ENCODE assay signal across 16 cellular contexts in genomic region chr13:79340490-79340889, GRCh38.
"Had no signal": no experiment of that assay in that cellular context is flagged by ENCODE, and none has a peak within 500 bp of the region (broad histone marks: within the 10 kb centered on the region; RNA-seq: fewer than 3 reads in every experiment).

No MANE protein-coding gene starts in this region.

- H3K9me3 ChIP-seq: sigmoid colon, transverse colon had no signal

- H3K27ac Mint-ChIP-seq: activated CD4-positive, alpha-beta memory T cell treated with anti-CD3 and anti-CD28 coated beads for 36 hours; activated naive CD8-positive, alpha-beta T cell; natural killer cell treated with Interleukin-12 subunit alpha and Interleukin-12 subunit beta and Interleukin-15 and Interleukin-18, amount 100 ng/mL, for 72 hours had no signal

- H3K27ac ChIP-seq: sigmoid colon, transverse colon had no signal

- H3K4me1 ChIP-seq: sigmoid colon, transverse colon had no signal

- FAIRE-seq: endometrium, keratinocyte had no signal

- H3K4me3 ChIP-seq: dorsolateral prefrontal cortex, sigmoid colon, transverse colon had no signal

- H3K27me3 ChIP-seq: dorsolateral prefrontal cortex, sigmoid colon, transverse colon had no signal

- H3K4me3 Mint-ChIP-seq: activated CD4-positive, alpha-beta memory T cell treated with anti-CD3 and anti-CD28 coated beads for 36 hours; activated naive CD8-positive, alpha-beta T cell; activated T-cell treated with anti-CD3 and anti-CD28 coated beads, Interleukin-2, amount 50 U/mL, for 4 hours; natural killer cell treated with Interleukin-12 subunit alpha and Interleukin-12 subunit beta and Interleukin-15 and Interleukin-18, amount 100 ng/mL, for 72 hours had no signal

- H3K9me3 Mint-ChIP-seq: activated CD4-positive, alpha-beta memory T cell treated with anti-CD3 and anti-CD28 coated beads for 36 hours; activated T-cell treated with anti-CD3 and anti-CD28 coated beads, Interleukin-2, amount 50 U/mL, for 4 hours; natural killer cell treated with Interleukin-12 subunit alpha and Interleukin-12 subunit beta and Interleukin-15 and Interleukin-18, amount 100 ng/mL, for 72 hours had no signal

- DNase-seq: activated CD4-positive, alpha-beta memory T cell treated with anti-CD3 and anti-CD28 coated beads for 36 hours; activated effector memory CD4-positive, alpha-beta T cell treated with anti-CD3 and anti-CD28 coated beads, Interleukin-2, amount 50 U/mL, for 16 hours; activated T-cell treated with anti-CD3 and anti-CD28 coated beads, Interleukin-2, amount 50 U/mL, for 4 hours; cerebellar nuclear complex; dorsolateral prefrontal cortex; left ventricle myocardium superior; mesenchymal stem cell; sigmoid colon; stimulated activated naive CD4-positive, alpha-beta T cell; substantia nigra; transverse colon had no signal

- H3K27me3 Mint-ChIP-seq: activated CD4-positive, alpha-beta memory T cell treated with anti-CD3 and anti-CD28 coated beads for 36 hours; activated naive CD8-positive, alpha-beta T cell; natural killer cell treated with Interleukin-12 subunit alpha and Interleukin-12 subunit beta and Interleukin-15 and Interleukin-18, amount 100 ng/mL, for 72 hours had no signal

- ATAC-seq: activated T-cell treated with anti-CD3 and anti-CD28 coated beads, Interleukin-2, amount 50 U/mL, for 4 hours; esophagus mucosa; left ventricle myocardium superior; natural killer cell treated with Interleukin-12 subunit alpha and Interleukin-12 subunit beta and Interleukin-15 and Interleukin-18, amount 100 ng/mL, for 72 hours had no signal
